20 cellular contexts compared by ENCODE assay signal in genomic region chr20:57072184-57072583, GRCh38.
DNase-seq lines count a peak whose midpoint lies in the region; ATAC-seq, FAIRE-seq and TF ChIP-seq lines count a peak whose summit lies in the region.
"Had no signal": no experiment of that assay in that cellular context is flagged by ENCODE, and none has a peak within 500 bp of the region (broad histone marks: within the 10 kb centered on the region; RNA-seq: fewer than 3 reads in every experiment).

No MANE protein-coding gene starts in this region.

- POLR2A ChIA-PET in H1 (lab: Charles Lee; ENCODE audit: partially characterized antibody): interaction anchor here (0.6 to 1.5 kb wide), 3 partner anchors 8 to 447 kb away, joined by 3 to 4 read pairs (median 3); no protein-coding TSS in a partner anchor

- CTCF ChIA-PET in H1 (lab: Charles Lee; ENCODE audit: partially characterized antibody): interaction anchor here (0.8 to 4.3 kb wide), 13 partner anchors 11 to 442 kb away, joined by 3 to 24 read pairs (median 4); no protein-coding TSS in a partner anchor

- H3K79me2 ChIP-seq in GM23248 (ENCODE audit: insufficient read depth): no peaks in the 10 kb centered on the region
- H3K79me2 ChIP-seq in H1 (ENCODE audit: control insufficient read depth in 1 of 2, insufficient read depth in 2 of 2, low read length in 2 of 2): no peaks in the 10 kb centered on the region

- H3K27ac ChIP-seq in GM23248 (no peak overlapping the region), H1 (ENCODE audit: low read depth, low read length) (no peak overlapping the region), brain microvascular endothelial cell (no peak overlapping the region)
- H3K27ac ChIP-seq: BLaER1 had no signal

- H2BK12ac ChIP-seq in H1 (ENCODE audit: low read depth, low read length): peak overlapping the region; percentile 82; the same call in 1 of the 2 replicates

- H3K18ac ChIP-seq in H1 (ENCODE audit: extremely low read depth, low read length): peak overlapping the region; percentile 84

- H3K36me3 ChIP-seq in GM23248 (ENCODE audit: low read depth) (no peaks in the 10 kb centered on the region), H1 (ENCODE audit: control insufficient read depth in 2 of 4, insufficient read depth in 4 of 4, low read length in 3 of 4) (no peaks in the 10 kb centered on the region), brain microvascular endothelial cell (replicated peaks) (no peaks in the 10 kb centered on the region)
- H3K36me3 ChIP-seq: BLaER1, HAP-1 had no signal

- TF ChIP-seq CTCF in H1 (IDR thresholded peaks at IDR 0.05; ENCODE audit: control extremely low read depth in 1 of 3, insufficient read depth in 1 of 3, low read depth in 1 of 3, low read length in 3 of 3) (no peak), nephron progenitor cell (IDR thresholded peaks at IDR 0.05) (no peak), brain microvascular endothelial cell (IDR thresholded peaks at IDR 0.05; ENCODE audit: low read depth, low read length, missing control alignments) (no peak)

- H3K9ac ChIP-seq in GM23248 (no peak overlapping the region), H1 (replicated peaks in 1 of 4; ENCODE audit: extremely low read depth in 1 of 4, low read depth in 3 of 4, low read length in 3 of 4) (no peak overlapping the region)
- H3K9ac ChIP-seq: BLaER1 had no signal

- no peak overlapping the region for H4K8ac ChIP-seq in H1 (ENCODE audit: extremely low read depth, insufficient read depth, low read length)

- no peak for FAIRE-seq in H1 (lab: Jason Lieb, UNC)

- no peaks in the 10 kb centered on the region for H3K36me3 Mint-ChIP-seq in nephron progenitor cell (ENCODE audit: low read depth)
- H3K36me3 Mint-ChIP-seq in activated T-cell treated with anti-CD3 and anti-CD28 coated beads, Interleukin-2, amount 50 U/mL, for 72 hours (ENCODE audit: insufficient read depth in 2 of 2): peaks cover 0 to 4% of the 10 kb centered on the region in 2 donors
- H3K36me3 Mint-ChIP-seq: CD8-positive, alpha-beta T cell; IgD-negative memory B cell had no signal

- H3K9me3 ChIP-seq in GM23248 (ENCODE audit: low read depth): no peaks in the 10 kb centered on the region
- H3K9me3 ChIP-seq in H1 (ENCODE audit: insufficient read depth in 2 of 2, low read depth in 1 of 2, low read length in 1 of 2): no peaks in the 10 kb centered on the region
- H3K9me3 ChIP-seq: HAP-1 had no signal

- TF ChIP-seq RAD21 in H1 (IDR thresholded peaks at IDR 0.05 in 1 of 2, conservative IDR thresholded peaks at IDR 0.05 in 1 of 2; ENCODE audit: low read depth in 2 of 2, low read length in 2 of 2): no peak

- no peak for TF ChIP-seq EP300 in H1 (IDR thresholded peaks at IDR 0.05; ENCODE audit: borderline replicate concordance in 1 of 2, low read depth in 2 of 2, low read length in 2 of 2)

- H3K4ac ChIP-seq in H1 (replicated peaks; ENCODE audit: insufficient read length, low read depth, low read length): no peak overlapping the region

- H3K9me3 Mint-ChIP-seq in nephron progenitor cell: peaks cover 17% of the 10 kb centered on the region
- peaks cover 1 to 5% of the 10 kb centered on the region in 2 donors for H3K9me3 Mint-ChIP-seq in activated T-cell treated with anti-CD3 and anti-CD28 coated beads, Interleukin-2, amount 50 U/mL, for 72 hours
- H3K9me3 Mint-ChIP-seq: CD8-positive, alpha-beta T cell had no signal

- no peak overlapping the region for H4K5ac ChIP-seq in H1 (ENCODE audit: insufficient read length, low read depth, low read length)

- 6 to 14% methylated on average over 4 of the region's 4 CpGs for WGBS in GM23248 (ENCODE audit: low coverage in 1 of 2, low lambda C conversion rate in 2 of 2, missing lambda C conversion rate in 2 of 2), 2 experiments
- WGBS in H1 (ENCODE audit: extremely low coverage in 1 of 2, insufficient coverage in 1 of 2, insufficient read length in 1 of 2, insufficient replicate concordance in 2 of 2, low coverage in 1 of 2, low lambda C conversion rate in 2 of 2, missing lambda C conversion rate in 1 of 2), 2 experiments: 50% methylated on average over 4 of the region's 4 CpGs; no CpG with 5 or more reads in 1 of the 2 experiments

- peaks cover 16% of the 10 kb centered on the region for H3K4me1 ChIP-seq in GM23248 (ENCODE audit: insufficient read depth)
- peaks cover 4 to 18% (median 9%) of the 10 kb centered on the region in 4 experiments for H3K4me1 ChIP-seq in H1 (replicated peaks in 1 of 4; ENCODE audit: control insufficient read depth in 3 of 4, insufficient read depth in 4 of 4, low read length in 3 of 4)
- H3K4me1 ChIP-seq: HAP-1 had no signal

- ATAC-seq in activated T-cell treated with anti-CD3 and anti-CD28 coated beads, Interleukin-2, amount 50 U/mL, for 72 hours (replicated peaks in 1 of 2): no peak
- no peak for ATAC-seq in GM19395 (IDR thresholded peaks at IDR 0.05; ENCODE audit: unreplicated experiment)
- ATAC-seq: CD8-positive, alpha-beta T cell had no signal

- H3K14ac ChIP-seq in H1 (ENCODE audit: insufficient read length): no peak overlapping the region

- H3F3A ChIP-seq in GM23248 (ENCODE audit: insufficient read depth): peaks cover 12% of the 10 kb centered on the region

- H2BK15ac ChIP-seq in H1 (ENCODE audit: low read length): peak overlapping the region; percentile 47; the same call in 1 of the 2 replicates

- H2BK20ac ChIP-seq in H1 (ENCODE audit: low read length): no peak overlapping the region

- peaks cover 34% of the 10 kb centered on the region for H3K27me3 Mint-ChIP-seq in nephron progenitor cell (ENCODE audit: low read depth, poor library complexity)
- peaks cover 43% of the 10 kb centered on the region for H3K27me3 Mint-ChIP-seq in activated T-cell treated with anti-CD3 and anti-CD28 coated beads, Interleukin-2, amount 50 U/mL, for 72 hours (ENCODE audit: low read depth)

- no peak overlapping the region for H3K23ac ChIP-seq in H1 (ENCODE audit: insufficient read length)

- H3K27ac Mint-ChIP-seq in nephron progenitor cell: no peak overlapping the region
- H3K27ac Mint-ChIP-seq in activated T-cell treated with anti-CD3 and anti-CD28 coated beads, Interleukin-2, amount 50 U/mL, for 72 hours: no peak overlapping the region
- H3K27ac Mint-ChIP-seq: CD8-positive, alpha-beta T cell; IgD-negative memory B cell had no signal

- H3K56ac ChIP-seq in H1 (replicated peaks; ENCODE audit: insufficient read length, low read depth, low read length): no peak overlapping the region

- no peaks in the 10 kb centered on the region for H3K79me1 ChIP-seq in H1 (ENCODE audit: low read depth, low read length)

- no peak overlapping the region for H2AFZ ChIP-seq in GM23248
- H2AFZ ChIP-seq in H1 (ENCODE audit: low read length): no peak overlapping the region

- H4K91ac ChIP-seq in H1 (replicated peaks; ENCODE audit: insufficient read length, low read length): no peak overlapping the region

- H3K4me3 Mint-ChIP-seq in nephron progenitor cell: peak overlapping the region; percentile 82
- no peak overlapping the region for H3K4me3 Mint-ChIP-seq in activated T-cell treated with anti-CD3 and anti-CD28 coated beads, Interleukin-2, amount 50 U/mL, for 72 hours
- H3K4me3 Mint-ChIP-seq: CD8-positive, alpha-beta T cell; IgD-negative memory B cell had no signal

- H3K23me2 ChIP-seq in H1 (ENCODE audit: low read depth, low read length): peaks cover 3% of the 10 kb centered on the region

- peak overlapping the region; percentile 98 for H2AK5ac ChIP-seq in H1 (ENCODE audit: low read depth, low read length)

- no peak overlapping the region for H3K4me2 ChIP-seq in GM23248 (ENCODE audit: unreplicated experiment)
- peak overlapping the region; percentile 73 to 92; a peak in 3 of 4 replicates for H3K4me2 ChIP-seq in H1 (ENCODE audit: insufficient read depth in 1 of 2, low read depth in 2 of 2, low read length in 2 of 2)
- H3K4me2 ChIP-seq: BLaER1 had no signal

- H3K4me1 Mint-ChIP-seq in nephron progenitor cell: peaks cover 46% of the 10 kb centered on the region
- peaks cover 5% of the 10 kb centered on the region for H3K4me1 Mint-ChIP-seq in activated T-cell treated with anti-CD3 and anti-CD28 coated beads, Interleukin-2, amount 50 U/mL, for 72 hours (ENCODE audit: low read depth)

- no peak overlapping the region for H2BK120ac ChIP-seq in H1 (replicated peaks; ENCODE audit: low read depth, low read length)

- no peak overlapping the region for H2BK5ac ChIP-seq in H1 (ENCODE audit: low read depth, low read length)

- H3K9me2 ChIP-seq in GM23248 (ENCODE audit: insufficient read depth): no peaks in the 10 kb centered on the region

- H4K20me1 ChIP-seq in GM23248 (ENCODE audit: insufficient read depth) (no peaks in the 10 kb centered on the region), H1 (replicated peaks in 1 of 2; ENCODE audit: control insufficient read depth in 1 of 2, insufficient read depth in 2 of 2, low read length in 2 of 2) (no peaks in the 10 kb centered on the region)
- H4K20me1 ChIP-seq: BLaER1 had no signal

- TF ChIP-seq POLR2A in H1 (IDR thresholded peaks at IDR 0.05; ENCODE audit: control extremely low read depth in 1 of 2, low read depth in 2 of 2, low read length in 2 of 2): no peak

- H3K27me3 ChIP-seq in GM23248 (replicated peaks; ENCODE audit: insufficient read depth): peaks cover 27% of the 10 kb centered on the region
- H3K27me3 ChIP-seq in H1 (replicated peaks in 1 of 4; ENCODE audit: control insufficient read depth in 3 of 4, extremely low read depth in 1 of 4, insufficient read depth in 3 of 4, low read length in 3 of 4): peaks cover 4 to 27% (median 19%) of the 10 kb centered on the region in 4 experiments
- peaks cover 2% of the 10 kb centered on the region for H3K27me3 ChIP-seq in brain microvascular endothelial cell (replicated peaks)

- DNase-seq in AG08395 (ENCODE audit: low spot score) (peak; percentile 74), GM23248 (peak; percentile 61), H1 (ENCODE audit: low read depth in 1 of 2, low spot score in 2 of 2) (no peak), nephron progenitor cell (no peak), SHP77 treated with DMSO at 0.1 percent for 48 hours (lab: John Stamatoyannopoulos, UW) (no peak), brain microvascular endothelial cell (no peak)
- DNase-seq in activated T-cell treated with anti-CD3 and anti-CD28 coated beads, Interleukin-2, amount 50 U/mL, for 72 hours: no peak
- DNase-seq: Calu3; CD8-positive, alpha-beta T cell; DMS53; Kasumi-1; MM.1S; NCI-H1092 treated with DMSO at 0.1 percent for 48 hours; NCI-H1694; NCI-H510A; OCI-M1 had no signal

- in situ Hi-C loops in GM23248 (cut with MboI) (no loop called here), brain microvascular endothelial cell (cut with HindIII; ENCODE audit: low pct_ligation_motif_present, low sequenced_read_pairs) (no loop called here)

- H3K4me3 ChIP-seq in GM23248 (no peak overlapping the region), H1 (ENCODE audit: extremely low read depth in 1 of 4, insufficient read depth in 2 of 4, low read depth in 3 of 4, low read length in 4 of 4) (no peak overlapping the region), brain microvascular endothelial cell (ENCODE audit: low read depth, low read length) (no peak overlapping the region)
- H3K4me3 ChIP-seq: BLaER1, HAP-1 had no signal

TF ChIP-seq in H1, 55 proteins besides CTCF, POLR2A, EP300 and RAD21 (continues in another document):
- TF ChIP-seq TAF1 (IDR thresholded peaks at IDR 0.05; ENCODE audit: low read depth, low read length): no peak

Comparison
In these comparisons a context has a peak if more than half of its experiments do, and no peak if none do; other contexts are left out.
1. DNase-seq: peak in AG08395 (single experiment) and GM23248 (single experiment); none in H1 (0 of 2), nephron progenitor cell (single experiment), SHP77 treated with DMSO at 0.1 percent for 48 hours (single experiment), activated T-cell treated with anti-CD3 and anti-CD28 coated beads, Interleukin-2, amount 50 U/mL, for 72 hours (0 of 2) and brain microvascular endothelial cell (single experiment).